8 cellular contexts compared by ENCODE assay signal in genomic region chr2:239069362-239070333, GRCh38.
DNase-seq lines count a peak whose midpoint lies in the region; ATAC-seq, FAIRE-seq and TF ChIP-seq lines count a peak whose summit lies in the region.
"Not testable (repeated sequence)": the region's sequence is repeated elsewhere in the genome, so short reads cannot be mapped to it uniquely, and the experiment has no call there.

No MANE protein-coding gene starts in this region.

- not testable (repeated sequence) for H4K20me1 ChIP-seq in keratinocyte (ENCODE audit: control insufficient read depth, extremely low read depth, insufficient read depth, low read length)

- dilution Hi-C loops in keratinocyte (cut with MboI; ENCODE audit: extremely low pct_ligation_motif_present, low sequenced_read_pairs), result not testable (repeated sequence)

- not testable (repeated sequence) for H3K9me3 Mint-ChIP-seq in activated CD4-positive, alpha-beta T cell treated with anti-CD3 and anti-CD28 coated beads for 36 hours (ENCODE audit: low read depth); activated naive CD4-positive, alpha-beta T cell treated with anti-CD3 and anti-CD28 coated beads, Interleukin-2, amount 10 ng/mL, durations not matched to agents 7 days and 5 days

- TF ChIP-seq CTCF in GM12865 (IDR thresholded peaks at IDR 0.05; ENCODE audit: insufficient read depth, low read depth, low read length, missing control alignments); NB4 (IDR thresholded peaks at IDR 0.05; ENCODE audit: low read depth, low read length); bronchial epithelial cell (IDR thresholded peaks at IDR 0.05; ENCODE audit: insufficient read depth, low read length, severe bottlenecking); keratinocyte (optimal IDR thresholded peaks at IDR 0.05 in 1 of 3, IDR thresholded peaks at IDR 0.05 in 1 of 3, conservative IDR thresholded peaks at IDR 0.05 in 1 of 3; ENCODE audit: extremely low read depth in 1 of 3, insufficient read depth in 2 of 3, low read length in 3 of 3): not testable (repeated sequence)

- H3K36me3 ChIP-seq in bronchial epithelial cell (ENCODE audit: control insufficient read depth, insufficient read depth, low read length); keratinocyte (ENCODE audit: control insufficient read depth in 2 of 2, extremely low read depth in 1 of 2, insufficient read depth in 2 of 2, low read length in 2 of 2): not testable (repeated sequence)

- intact Hi-C loops in activated CD4-positive, alpha-beta T cell treated with anti-CD3 and anti-CD28 coated beads for 36 hours (cut with DNase I, micrococcal nuclease), result not testable (repeated sequence)

- not testable (repeated sequence) for H3K79me2 ChIP-seq in keratinocyte (ENCODE audit: control insufficient read depth, insufficient read depth, low read length)

- FAIRE-seq in bronchial epithelial cell (lab: Jason Lieb, UNC) (peak; percentile 96), keratinocyte (lab: Jason Lieb, UNC) (peak; percentile 77)
- not testable (repeated sequence) for FAIRE-seq in urothelium cell line (lab: Jason Lieb, UNC)

- not testable (repeated sequence) for H3K4me1 Mint-ChIP-seq in activated CD4-positive, alpha-beta T cell treated with anti-CD3 and anti-CD28 coated beads for 36 hours; activated naive CD4-positive, alpha-beta T cell treated with anti-CD3 and anti-CD28 coated beads, Interleukin-2, amount 10 ng/mL, durations not matched to agents 7 days and 5 days

- H3K27ac Mint-ChIP-seq in activated CD4-positive, alpha-beta T cell treated with anti-CD3 and anti-CD28 coated beads for 36 hours, result peak overlapping the region; percentile 47
- H3K27ac Mint-ChIP-seq in activated naive CD4-positive, alpha-beta T cell treated with anti-CD3 and anti-CD28 coated beads, Interleukin-2, amount 10 ng/mL, durations not matched to agents 7 days and 5 days, result peak overlapping the region; percentile 58

- H3K27me3 ChIP-seq in bronchial epithelial cell (ENCODE audit: control insufficient read depth, insufficient read depth, low read length); keratinocyte (ENCODE audit: control insufficient read depth, extremely low read depth, insufficient read depth, low read length): not testable (repeated sequence)

- not testable (repeated sequence) for H3K9ac ChIP-seq in keratinocyte (ENCODE audit: control insufficient read depth, extremely low read depth, insufficient read depth, low read length)

- H3K36me3 Mint-ChIP-seq in activated CD4-positive, alpha-beta T cell treated with anti-CD3 and anti-CD28 coated beads for 36 hours (ENCODE audit: low read depth), result peaks cover 16% of the 10 kb centered on the region
- peaks cover 36% of the 10 kb centered on the region for H3K36me3 Mint-ChIP-seq in activated naive CD4-positive, alpha-beta T cell treated with anti-CD3 and anti-CD28 coated beads, Interleukin-2, amount 10 ng/mL, durations not matched to agents 7 days and 5 days

- not testable (repeated sequence) for TF ChIP-seq POLR2A in NB4 (IDR thresholded peaks at IDR 0.05; ENCODE audit: extremely low read depth, insufficient read length)

- not testable (repeated sequence) for H3K4me2 ChIP-seq in keratinocyte (ENCODE audit: control insufficient read depth, extremely low read depth, insufficient read depth, low read depth, low read length)

- not testable (repeated sequence) for H2AFZ ChIP-seq in keratinocyte (ENCODE audit: control insufficient read depth, low read length)

- not testable (repeated sequence) for H3K27me3 Mint-ChIP-seq in activated CD4-positive, alpha-beta T cell treated with anti-CD3 and anti-CD28 coated beads for 36 hours; activated naive CD4-positive, alpha-beta T cell treated with anti-CD3 and anti-CD28 coated beads, Interleukin-2, amount 10 ng/mL, durations not matched to agents 7 days and 5 days

- not testable (repeated sequence) for H3K9me1 ChIP-seq in keratinocyte (ENCODE audit: control insufficient read depth, extremely low read depth, insufficient read depth, low read length)

- not testable (repeated sequence) for H3K27ac ChIP-seq in keratinocyte (ENCODE audit: control insufficient read depth, insufficient read depth, low read length)

- POLR2A ChIA-PET in activated CD4-positive, alpha-beta T cell treated with anti-CD3 and anti-CD28 coated beads for 36 hours (lab: Charles Lee), result not testable (repeated sequence)

- H3K4me1 ChIP-seq in keratinocyte (ENCODE audit: control insufficient read depth, extremely low read depth, insufficient read depth, low read length), result not testable (repeated sequence)

- H3K4me3 Mint-ChIP-seq in activated CD4-positive, alpha-beta T cell treated with anti-CD3 and anti-CD28 coated beads for 36 hours; activated naive CD4-positive, alpha-beta T cell treated with anti-CD3 and anti-CD28 coated beads, Interleukin-2, amount 10 ng/mL, durations not matched to agents 7 days and 5 days: not testable (repeated sequence)

- H3K9me3 ChIP-seq in keratinocyte (ENCODE audit: control insufficient read depth, low read depth, low read length), result not testable (repeated sequence)

- peak; percentile 21 for DNase-seq in GM12865 (ENCODE audit: low read depth)
- DNase-seq in NB4 (ENCODE audit: low read depth), result peak; percentile 49
- peak; percentile 58 for DNase-seq in activated CD4-positive, alpha-beta T cell treated with anti-CD3 and anti-CD28 coated beads for 36 hours
- DNase-seq in activated naive CD4-positive, alpha-beta T cell treated with anti-CD3 and anti-CD28 coated beads, Interleukin-2, amount 10 ng/mL, durations not matched to agents 7 days and 5 days; bronchial epithelial cell (ENCODE audit: low read depth); keratinocyte (ENCODE audit: low read depth, low spot score): not testable (repeated sequence)
- DNase-seq in renal cortical epithelial cell (ENCODE audit: low read depth), result peak; percentile 25
- DNase-seq in urothelium cell line (ENCODE audit: low spot score), result peak; percentile 58

- CTCF ChIA-PET in activated CD4-positive, alpha-beta T cell treated with anti-CD3 and anti-CD28 coated beads for 36 hours (lab: Charles Lee); activated naive CD4-positive, alpha-beta T cell treated with anti-CD3 and anti-CD28 coated beads, Interleukin-2, amount 10 ng/mL, durations not matched to agents 7 days and 5 days (lab: Charles Lee): not testable (repeated sequence)

- ATAC-seq in activated CD4-positive, alpha-beta T cell treated with anti-CD3 and anti-CD28 coated beads for 36 hours, result peak; percentile 42

- H3K4me3 ChIP-seq in GM12865 (ENCODE audit: low read depth, low read length); NB4 (ENCODE audit: low read depth, low read length); bronchial epithelial cell (ENCODE audit: low read depth, low read length); keratinocyte (ENCODE audit: control insufficient read depth in 2 of 3, extremely low read depth in 1 of 3, insufficient read depth in 2 of 3, low read depth in 1 of 3, low read length in 3 of 3): not testable (repeated sequence)
